Comparison of ENCODE assay signal across 8 cellular contexts in genomic region chr3:56802411-56802745, GRCh38. TPM values are rescaled to one million over a fixed set of nuclear protein-coding genes. Genes with fewer than 3 reads are reported as not detected.
DNase-seq lines count a peak whose midpoint lies in the region; ATAC-seq and TF ChIP-seq lines count a peak whose summit lies in the region.

No MANE protein-coding gene starts in this region.

- no peaks in the 10 kb centered on the region for H3K9me3 Mint-ChIP-seq in activated T-helper 2 cell treated with anti-CD3 and anti-CD28 coated beads, Interferon-gamma antibody, Interleukin-2, Interleukin-4, amounts not matched to agents 10 μg/mL and 5 μg/mL and 100 μg/mL, durations not matched to agents 14 hours and 24 hours and 36 hours

- H3K4me1 Mint-ChIP-seq in activated T-helper 2 cell treated with anti-CD3 and anti-CD28 coated beads, Interferon-gamma antibody, Interleukin-2, Interleukin-4, amounts not matched to agents 10 μg/mL and 5 μg/mL and 100 μg/mL, durations not matched to agents 14 hours and 24 hours and 36 hours (ENCODE audit: low read depth) = peaks cover 30% of the 10 kb centered on the region

- no peak for ATAC-seq in left lung
- ATAC-seq in thoracic aorta (ENCODE audit: insufficient number of reproducible peaks, low FRiP score, low read depth) = no peak
- ATAC-seq in HG02588 (IDR thresholded peaks at IDR 0.05; ENCODE audit: unreplicated experiment) = no peak

- peak overlapping the region; percentile 72 for H3K4me3 Mint-ChIP-seq in activated T-helper 2 cell treated with anti-CD3 and anti-CD28 coated beads, Interferon-gamma antibody, Interleukin-2, Interleukin-4, amounts not matched to agents 10 μg/mL and 5 μg/mL and 100 μg/mL, durations not matched to agents 14 hours and 24 hours and 36 hours (ENCODE audit: low read depth)

- H3K4me1 ChIP-seq in left lung = peaks cover 9 to 44% of the 10 kb centered on the region in 2 donors
- H3K4me1 ChIP-seq in thoracic aorta (ENCODE audit: control insufficient read depth in 1 of 2, low read depth in 2 of 2) = peaks cover 2 to 18% of the 10 kb centered on the region in 2 donors

- no peaks in the 10 kb centered on the region for H3K27me3 Mint-ChIP-seq in activated T-helper 2 cell treated with anti-CD3 and anti-CD28 coated beads, Interferon-gamma antibody, Interleukin-2, Interleukin-4, amounts not matched to agents 10 μg/mL and 5 μg/mL and 100 μg/mL, durations not matched to agents 14 hours and 24 hours and 36 hours (ENCODE audit: low read depth)

- no peak for TF ChIP-seq CTCF in left lung (IDR thresholded peaks at IDR 0.05)
- TF ChIP-seq CTCF in thoracic aorta (IDR thresholded peaks at IDR 0.05) = no peak

- H3K27me3 ChIP-seq in left lung = no peaks in the 10 kb centered on the region
- no peaks in the 10 kb centered on the region for H3K27me3 ChIP-seq in thoracic aorta (replicated peaks; ENCODE audit: insufficient read depth)

- peak; percentile 43 for DNase-seq in activated CD8-positive, alpha-beta memory T cell treated with anti-CD3 and anti-CD28 coated beads, Interleukin-2, amount 50 U/mL, for 48 hours
- DNase-seq in activated CD8-positive, alpha-beta memory T cell treated with anti-CD3 and anti-CD28 coated beads for 24 hours = no peak
- no peak for DNase-seq in activated T-helper 2 cell treated with anti-CD3 and anti-CD28 coated beads, Interferon-gamma antibody, Interleukin-2, Interleukin-4, amounts not matched to agents 10 μg/mL and 5 μg/mL and 100 μg/mL, durations not matched to agents 14 hours and 24 hours and 36 hours (ENCODE audit: low spot score)
- DNase-seq in left lung (no peak), thoracic aorta (ENCODE audit: low spot score) (no peak), SIG-M5 (lab: John Stamatoyannopoulos, UW) (no peak), SKM-1 (lab: John Stamatoyannopoulos, UW; ENCODE audit: unreplicated experiment) (no peak)

- H3K9me3 ChIP-seq in left lung (no peaks in the 10 kb centered on the region), thoracic aorta (no peaks in the 10 kb centered on the region)

- intact Hi-C loops in activated T-helper 2 cell treated with anti-CD3 and anti-CD28 coated beads, Interferon-gamma antibody, Interleukin-2, Interleukin-4, amounts not matched to agents 10 μg/mL and 5 μg/mL and 100 μg/mL, durations not matched to agents 14 hours and 24 hours and 36 hours (cut with micrococcal nuclease) = loop anchor here (5.0 kb wide), 1 partner anchor 75 kb away; no protein-coding TSS in a partner anchor
- intact Hi-C loops in left lung (cut with DNase I) = loop anchor here in 1 of 2 donors (5.0 kb wide), 1 partner anchor 180 kb away; no protein-coding TSS in a partner anchor

- peak overlapping the region; percentile 59 for H3K27ac Mint-ChIP-seq in activated T-helper 2 cell treated with anti-CD3 and anti-CD28 coated beads, Interferon-gamma antibody, Interleukin-2, Interleukin-4, amounts not matched to agents 10 μg/mL and 5 μg/mL and 100 μg/mL, durations not matched to agents 14 hours and 24 hours and 36 hours

- no peaks in the 10 kb centered on the region for H3K36me3 ChIP-seq in left lung
- no peaks in the 10 kb centered on the region for H3K36me3 ChIP-seq in thoracic aorta

- H3K27ac ChIP-seq in left lung (no peak overlapping the region), thoracic aorta (no peak overlapping the region)

- peaks cover 14% of the 10 kb centered on the region for H3K36me3 Mint-ChIP-seq in activated T-helper 2 cell treated with anti-CD3 and anti-CD28 coated beads, Interferon-gamma antibody, Interleukin-2, Interleukin-4, amounts not matched to agents 10 μg/mL and 5 μg/mL and 100 μg/mL, durations not matched to agents 14 hours and 24 hours and 36 hours (ENCODE audit: low read depth)

- peak overlapping the region; percentile 70 to 85 for H3K4me3 ChIP-seq in left lung
- peak overlapping the region; percentile 72 for H3K4me3 ChIP-seq in thoracic aorta

RNA-seq across cellular contexts. Expression of gene ARHGEF3, which starts 0.6 kb away (rescaled TPM):
- 38.3 and 38.6 TPM in 2 replicates for total RNA-seq in activated T-helper 2 cell treated with anti-CD3 and anti-CD28 coated beads, Interferon-gamma antibody, Interleukin-2, Interleukin-4, amounts not matched to agents 10 μg/mL and 5 μg/mL and 100 μg/mL, durations not matched to agents 14 hours and 24 hours and 36 hours
- total RNA-seq in left lung = 10 to 100 TPM; 24.1 to 34.1 TPM
- total RNA-seq in thoracic aorta = 10 to 100 TPM; 13.9 to 21.9 TPM
